ENCODE assay signal across 8 cellular contexts in genomic region chr3:14178247-14179113, GRCh38. TPM values are rescaled to one million over a fixed set of nuclear protein-coding genes. Genes with fewer than 3 reads are reported as not detected.
DNase-seq lines count a peak whose midpoint lies in the region; ATAC-seq and TF ChIP-seq lines count a peak whose summit lies in the region.

LSM3 (plus strand) TSS chr3:14178817; CDS start chr3:14178861, 44 bp downstream.
XPC (minus strand) TSS chr3:14178601; CDS start chr3:14178568, 33 bp downstream.

- DNase-seq in AG08395 (ENCODE audit: low spot score) (peak; percentile 97), NCI-H345 (lab: John Stamatoyannopoulos, UW) (peak; percentile 95), activated B cell treated with CpG ODN at 0.5 μM for 24 hours (peak; percentile 98), caudate nucleus (lab: John Stamatoyannopoulos, UW) (peak; percentile 61 to 99 (median 96)), iPS-NIHi7 (ENCODE audit: extremely low spot score) (peak; percentile 95), smooth muscle cell (lab: John Stamatoyannopoulos, UW; ENCODE audit: unreplicated experiment) (peak; percentile 95)

- no peaks in the 10 kb centered on the region for H3K9me3 ChIP-seq in smooth muscle cell (replicated peaks; ENCODE audit: low read depth)

- in situ Hi-C loops in GM18951 (cut with MboI; ENCODE audit: low sequenced_read_pairs, unreplicated experiment): no loop called here

- peaks cover 59% of the 10 kb centered on the region for H3K79me2 ChIP-seq in smooth muscle cell (ENCODE audit: low read depth)

- WGBS in smooth muscle cell (ENCODE audit: low lambda C conversion rate): under 1% methylated on average over 77 of the region's 78 CpGs

- peak; percentile 94 for TF ChIP-seq POLR2A in GM18951 (IDR thresholded peaks at IDR 0.05; ENCODE audit: extremely low read depth, insufficient read depth, insufficient read length)

- peak within 1 kb of the TSS; percentile 92 for H3K4me3 ChIP-seq in smooth muscle cell

- peaks cover 7% of the 10 kb centered on the region for H3K36me3 ChIP-seq in smooth muscle cell (ENCODE audit: low read depth)

- peak within 1 kb of the TSS; percentile 98 for H3K27ac Mint-ChIP-seq in activated B cell treated with CpG ODN at 0.5 μM for 24 hours

- H3K27ac ChIP-seq in caudate nucleus (ENCODE audit: low read depth, low read length) (peak within 1 kb of the TSS; percentile 83), smooth muscle cell (ENCODE audit: low read depth) (peak within 1 kb of the TSS; percentile 96)

- H3K4me2 ChIP-seq in smooth muscle cell: peak within 1 kb of the TSS; percentile 99

- no peaks in the 10 kb centered on the region for H3F3A ChIP-seq in smooth muscle cell (ENCODE audit: low read depth)

- peaks cover 63% of the 10 kb centered on the region for H3K4me1 Mint-ChIP-seq in activated B cell treated with CpG ODN at 0.5 μM for 24 hours

- no peaks in the 10 kb centered on the region for H3K27me3 Mint-ChIP-seq in activated B cell treated with CpG ODN at 0.5 μM for 24 hours

- H3K9me3 Mint-ChIP-seq in activated B cell treated with CpG ODN at 0.5 μM for 24 hours: no peaks in the 10 kb centered on the region

- H2AFZ ChIP-seq in smooth muscle cell (ENCODE audit: low read depth): peak within 1 kb of the TSS; percentile 97

- H3K4me3 Mint-ChIP-seq in activated B cell treated with CpG ODN at 0.5 μM for 24 hours: peak within 1 kb of the TSS; percentile 97

- peaks cover 16% of the 10 kb centered on the region for H3K4me1 ChIP-seq in smooth muscle cell (ENCODE audit: low read depth)

- no peaks in the 10 kb centered on the region for H3K27me3 ChIP-seq in smooth muscle cell (ENCODE audit: low read depth)

- CTCF ChIA-PET in activated B cell treated with CpG ODN at 0.5 μM for 24 hours (lab: Charles Lee): interaction anchor here (1.1 to 1.9 kb wide), 4 partner anchors 25 to 282 kb away, joined by 3 to 7 read pairs (median 4); partner anchors contain the start of genes CHCHD4 and TMEM43

- ATAC-seq in HG03196 (IDR thresholded peaks at IDR 0.05; ENCODE audit: unreplicated experiment) (peak; percentile 94), activated B cell treated with CpG ODN at 0.5 μM for 24 hours (ENCODE audit: low read depth) (peak; percentile 96)

- POLR2A ChIA-PET in activated B cell treated with CpG ODN at 0.5 μM for 24 hours (lab: Charles Lee): interaction anchor here (0.6 to 3.4 kb wide), 17 partner anchors 10 to 921 kb away, joined by 3 to 61 read pairs (median 4); partner anchors contain the start of genes CCDC174, CHCHD4, RBSN and SLC6A6

- peaks cover 31% of the 10 kb centered on the region for H4K20me1 ChIP-seq in smooth muscle cell (ENCODE audit: low read depth)

- intact Hi-C loops in activated B cell treated with CpG ODN at 0.5 μM for 24 hours (cut with micrococcal nuclease): loop anchor here (1.0 to 10.0 kb wide), 11 partner anchors 34 to 1696 kb away; partner anchors contain the start of genes CCDC174, CHCHD4, MKRN2 and MRPS25

- peaks cover 32% of the 10 kb centered on the region for H3K36me3 Mint-ChIP-seq in activated B cell treated with CpG ODN at 0.5 μM for 24 hours (ENCODE audit: low read depth)

- peak within 1 kb of the TSS; percentile 98 for H3K9ac ChIP-seq in smooth muscle cell (ENCODE audit: low read depth)

- TF ChIP-seq CTCF in activated B cell treated with CpG ODN at 0.5 μM for 24 hours (IDR thresholded peaks at IDR 0.05) (no peak), smooth muscle cell (IDR thresholded peaks at IDR 0.05; ENCODE audit: borderline replicate concordance, insufficient read depth, poor library complexity, severe bottlenecking) (no peak)

RNA-seq across cellular contexts. Expression of gene LSM3, which starts in this region (rescaled TPM):
- 12.9 and 14.2 TPM in 2 replicates for total RNA-seq in activated B cell treated with CpG ODN at 0.5 μM for 24 hours
- total RNA-seq in smooth muscle cell: 18.3 and 22.6 TPM in 2 replicates
- polyA plus RNA-seq in smooth muscle cell: 31.0 and 31.9 TPM in 2 replicates

RNA-seq across cellular contexts. Expression of gene XPC, which starts in this region (rescaled TPM):
- total RNA-seq in activated B cell treated with CpG ODN at 0.5 μM for 24 hours: 35.4 and 35.6 TPM in 2 replicates
- 20.9 and 31.1 TPM in 2 replicates for total RNA-seq in smooth muscle cell
- 23.8 and 28.1 TPM in 2 replicates for polyA plus RNA-seq in smooth muscle cell

Comparison
In these comparisons a context has a peak if more than half of its experiments do, and no peak if none do; other contexts are left out.
1. Peak in every context shown above with its lines: DNase-seq, ATAC-seq, H3K4me3 ChIP-seq and H3K27ac ChIP-seq.